In the genomic region with DNA sequence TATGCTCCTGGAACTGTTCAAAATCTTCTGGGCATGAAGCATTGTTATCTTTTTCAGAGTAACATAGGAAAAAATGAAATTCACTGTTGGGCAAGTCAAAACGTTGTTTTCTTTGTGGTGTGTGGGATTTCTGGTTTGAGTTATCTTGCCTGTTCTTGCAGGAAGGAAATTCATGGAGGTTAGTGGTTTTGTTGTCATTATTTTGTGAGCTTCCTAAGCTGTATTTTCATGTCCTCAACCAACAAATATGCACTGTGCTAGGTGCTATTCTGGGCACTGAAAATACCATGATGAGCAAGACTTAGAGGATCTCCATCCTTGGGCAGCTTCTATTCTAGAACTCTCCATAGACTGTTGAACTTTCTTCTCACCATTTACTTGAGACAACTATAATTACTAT, we compare ENCODE assay signal across 14 cellular contexts. TPM values are rescaled to one million over a fixed set of nuclear protein-coding genes. Genes with fewer than 3 reads are reported as not detected.
DNase-seq lines count a peak whose midpoint lies in the region; ATAC-seq and TF ChIP-seq lines count a peak whose summit lies in the region.
"Had no signal": no experiment of that assay in that cellular context is flagged by ENCODE, and none has a peak within 500 bp of the region (broad histone marks: within the 10 kb centered on the region; RNA-seq: fewer than 3 reads in every experiment).

No MANE protein-coding gene starts in this region.

- no peaks in the 10 kb centered on the region for H3F3A ChIP-seq in PC-3 (ENCODE audit: low read length, unreplicated experiment)

- H3K9me3 Mint-ChIP-seq in activated naive CD8-positive, alpha-beta T cell (ENCODE audit: low read depth), result no peaks in the 10 kb centered on the region
- H3K9me3 Mint-ChIP-seq in activated naive CD8-positive, alpha-beta T cell treated with anti-CD3 and anti-CD28 coated beads for 36 hours, result no peaks in the 10 kb centered on the region
- no peaks in the 10 kb centered on the region for H3K9me3 Mint-ChIP-seq in CD4-positive, alpha-beta T cell

- DNase-seq in activated naive CD8-positive, alpha-beta T cell treated with anti-CD3 and anti-CD28 coated beads for 36 hours, result no peak
- DNase-seq in NOMO-1 treated with DMSO at 0.1 percent for 48 hours (lab: John Stamatoyannopoulos, UW; ENCODE audit: unreplicated experiment) (peak; percentile 76), choroid plexus epithelial cell (ENCODE audit: low read depth) (peak; percentile 69), omental fat pad (ENCODE audit: low spot score) (no peak), PC-3 (no peak)
- no peak for DNase-seq in CD4-positive, alpha-beta T cell
- DNase-seq: kidney, upper lobe of right lung had no signal

- H3K27me3 Mint-ChIP-seq in activated naive CD8-positive, alpha-beta T cell, result no peaks in the 10 kb centered on the region
- no peaks in the 10 kb centered on the region for H3K27me3 Mint-ChIP-seq in activated naive CD8-positive, alpha-beta T cell treated with anti-CD3 and anti-CD28 coated beads for 36 hours
- H3K27me3 Mint-ChIP-seq in CD4-positive, alpha-beta T cell, result no peaks in the 10 kb centered on the region

- no peaks in the 10 kb centered on the region for H3K79me2 ChIP-seq in PC-3 (ENCODE audit: low read length)

- CTCF ChIA-PET in CD4-positive, alpha-beta T cell (lab: Charles Lee), result interaction anchor here (1.3 kb wide), 1 partner anchor 46 kb away, joined by 3 read pairs; no protein-coding TSS in a partner anchor
- CTCF ChIA-PET in PC-3 (lab: Charles Lee), result no interaction called here

- no peaks in the 10 kb centered on the region for H4K20me1 ChIP-seq in PC-3 (ENCODE audit: low read length)

- POLR2A ChIA-PET in CD4-positive, alpha-beta T cell (lab: Charles Lee), result interaction anchor here (0.7 to 1.5 kb wide), 3 partner anchors 14 to 368 kb away, joined by 3 to 4 read pairs (median 4); partner anchors contain the start of gene PAICS
- POLR2A ChIA-PET in PC-3 (lab: Charles Lee; ENCODE audit: unreplicated experiment), result no interaction called here

- no peak overlapping the region for H2AFZ ChIP-seq in PC-3 (ENCODE audit: low read length)

- no peak for TF ChIP-seq CTCF in choroid plexus epithelial cell (conservative IDR thresholded peaks at IDR 0.05; ENCODE audit: low read depth, low read length)
- TF ChIP-seq CTCF in CD4-positive, alpha-beta T cell (IDR thresholded peaks at IDR 0.05), result no peak
- no peak for TF ChIP-seq CTCF in omental fat pad (IDR thresholded peaks at IDR 0.05)
- no peak for TF ChIP-seq CTCF in PC-3 (conservative IDR thresholded peaks at IDR 0.05; ENCODE audit: low read depth, low read length)

- no peaks in the 10 kb centered on the region for H3K27me3 ChIP-seq in CD4-positive, alpha-beta T cell (ENCODE audit: control insufficient read depth, insufficient read depth, low read length)
- H3K27me3 ChIP-seq in PC-3 (ENCODE audit: low read length), result no peaks in the 10 kb centered on the region
- H3K27me3 ChIP-seq: upper lobe of right lung had no signal

- H3K9me3 ChIP-seq in CD4-positive, alpha-beta T cell (ENCODE audit: control insufficient read depth, low read length), result no peaks in the 10 kb centered on the region
- H3K9me3 ChIP-seq in PC-3 (ENCODE audit: low read length), result no peaks in the 10 kb centered on the region
- H3K9me3 ChIP-seq: upper lobe of right lung had no signal

- no peak for ATAC-seq in CD4-positive, alpha-beta T cell (ENCODE audit: poor library complexity)
- ATAC-seq in omental fat pad (ENCODE audit: low FRiP score), result no peak
- ATAC-seq in HG03139 (IDR thresholded peaks at IDR 0.05; ENCODE audit: unreplicated experiment), result no peak
- no peak for ATAC-seq in PC-3
- ATAC-seq: Panc1, upper lobe of right lung had no signal

- peaks cover 21% of the 10 kb centered on the region for H3K4me1 Mint-ChIP-seq in activated naive CD8-positive, alpha-beta T cell (ENCODE audit: low read depth)
- H3K4me1 Mint-ChIP-seq in activated naive CD8-positive, alpha-beta T cell treated with anti-CD3 and anti-CD28 coated beads for 36 hours, result peaks cover 26% of the 10 kb centered on the region
- H3K4me1 Mint-ChIP-seq in CD4-positive, alpha-beta T cell (ENCODE audit: low read depth), result peaks cover 31% of the 10 kb centered on the region

- no peaks in the 10 kb centered on the region for H3K9me2 ChIP-seq in PC-3 (replicated peaks; ENCODE audit: low read length)

- no peaks in the 10 kb centered on the region for H3K4me1 ChIP-seq in PC-3 (ENCODE audit: insufficient read depth, low read length)

- no peak overlapping the region for H3K4me2 ChIP-seq in PC-3 (ENCODE audit: low read length)

- no peak overlapping the region for H3K27ac Mint-ChIP-seq in activated naive CD8-positive, alpha-beta T cell
- no peak overlapping the region for H3K27ac Mint-ChIP-seq in activated naive CD8-positive, alpha-beta T cell treated with anti-CD3 and anti-CD28 coated beads for 36 hours
- no peak overlapping the region for H3K27ac Mint-ChIP-seq in CD4-positive, alpha-beta T cell

- H3K27ac ChIP-seq in CD4-positive, alpha-beta T cell (ENCODE audit: low read depth, low read length), result no peak overlapping the region
- H3K27ac ChIP-seq in PC-3 (ENCODE audit: low read length), result no peak overlapping the region
- H3K27ac ChIP-seq: coronary artery, upper lobe of right lung had no signal

- H3K4me3 Mint-ChIP-seq in activated naive CD8-positive, alpha-beta T cell, result peak overlapping the region; percentile 32
- H3K4me3 Mint-ChIP-seq in activated naive CD8-positive, alpha-beta T cell treated with anti-CD3 and anti-CD28 coated beads for 36 hours, result no peak overlapping the region
- H3K4me3 Mint-ChIP-seq in CD4-positive, alpha-beta T cell, result no peak overlapping the region

- no peak overlapping the region for H3K4me3 ChIP-seq in choroid plexus epithelial cell (ENCODE audit: low read depth, low read length)
- no peak overlapping the region for H3K4me3 ChIP-seq in PC-3 (ENCODE audit: low read length)
- H3K4me3 ChIP-seq: coronary artery, upper lobe of right lung had no signal

- no peaks in the 10 kb centered on the region for H3K36me3 Mint-ChIP-seq in activated naive CD8-positive, alpha-beta T cell
- no peaks in the 10 kb centered on the region for H3K36me3 Mint-ChIP-seq in activated naive CD8-positive, alpha-beta T cell treated with anti-CD3 and anti-CD28 coated beads for 36 hours
- peaks cover 6% of the 10 kb centered on the region for H3K36me3 Mint-ChIP-seq in CD4-positive, alpha-beta T cell (ENCODE audit: low read depth)

- no peak overlapping the region for H3K9ac ChIP-seq in PC-3 (ENCODE audit: low read length)

- no TSS peak for BruUV-seq in PC-3 (replicated peaks; lab: Mats Ljungman, UMichigan)

- intact Hi-C loops in CD4-positive, alpha-beta T cell (cut with DNase I, micrococcal nuclease), result no loop called here
- intact Hi-C loops in PC-3 (cut with micrococcal nuclease), result loop anchor here (5.0 kb wide), 2 partner anchors 122 to 297 kb away; partner anchors contain the start of genes ARL9 and HOPX

- no peaks in the 10 kb centered on the region for H3K36me3 ChIP-seq in PC-3 (ENCODE audit: low read depth, low read length)
- H3K36me3 ChIP-seq: upper lobe of right lung had no signal

RNA-seq across cellular contexts. Expression of gene SPINK2, which starts 16.9 kb away (rescaled TPM):
- total RNA-seq in activated naive CD8-positive, alpha-beta T cell treated with anti-CD3 and anti-CD28 coated beads for 36 hours, result 1 to 10 TPM in 1 of 2 experiments, under 1 TPM in 1; 0.78 to 1.3 TPM
- 1 to 10 TPM; 4.0 to 5.2 TPM for total RNA-seq in CD4-positive, alpha-beta T cell
- total RNA-seq in omental fat pad, result 1 to 10 TPM in 1 of 4 donors, not detected in 3; 5.7 TPM
- total RNA-seq in PC-3 (2014; rRNA removed), result not detected in 2 replicates
- total RNA-seq: G401, skeletal muscle tissue, upper lobe of right lung had no signal

Comparison
In these comparisons a context has a peak if more than half of its experiments do, and no peak if none do; other contexts are left out.
1. DNase-seq: peak in NOMO-1 treated with DMSO at 0.1 percent for 48 hours (single experiment) and choroid plexus epithelial cell (single experiment); none in activated naive CD8-positive, alpha-beta T cell treated with anti-CD3 and anti-CD28 coated beads for 36 hours (single experiment), CD4-positive, alpha-beta T cell (0 of 10), omental fat pad (single experiment) and PC-3 (single experiment).